29 cellular contexts compared by ENCODE assay signal in the genomic region with DNA sequence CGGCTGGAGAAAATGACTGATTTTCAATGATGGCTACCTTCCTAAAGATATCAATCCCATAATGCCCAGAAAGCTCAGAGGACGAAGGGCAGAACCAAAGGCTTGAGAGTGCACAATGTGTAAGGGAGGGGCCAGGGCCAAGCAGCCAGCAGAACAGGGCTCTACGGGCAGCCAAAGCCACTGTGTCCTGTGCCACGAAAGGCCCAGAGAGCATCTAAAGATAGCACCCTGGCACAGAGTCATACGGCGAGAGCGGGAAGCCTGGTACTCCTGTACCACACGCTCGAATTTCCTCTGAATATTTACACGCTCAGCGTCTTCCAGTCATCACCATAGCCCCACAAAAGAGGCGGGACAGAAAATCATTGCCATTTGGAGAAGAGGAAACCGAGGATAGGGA. TPM values are rescaled to one million over a fixed set of nuclear protein-coding genes. Genes with fewer than 3 reads are reported as not detected.
"Had no signal": no experiment of that assay in that cellular context is flagged by ENCODE, and none has a peak within 500 bp of the region (broad histone marks: within the 10 kb centered on the region; RNA-seq: fewer than 3 reads in every experiment).

No MANE protein-coding gene starts in this region.

- H3K4me1 ChIP-seq: parathyroid adenoma, right lobe of liver, vagina had no signal

- ATAC-seq: activated CD4-positive, alpha-beta T cell treated with anti-CD3 and anti-CD28 coated beads for 36 hours; activated CD8-positive, alpha-beta memory T cell treated with anti-CD3 and anti-CD28 coated beads, Interleukin-2, amount 10 ng/mL, durations not matched to agents 7 days and 5 days; activated CD8-positive, alpha-beta T cell treated with anti-CD3 and anti-CD28 coated beads, Interleukin-2, amount 10 ng/mL, durations not matched to agents 7 days and 5 days; activated T-cell treated with anti-CD3 and anti-CD28 coated beads, Interleukin-2, amount 50 U/mL, for 72 hours; esophagus mucosa; left lung; mucosa of descending colon; natural killer cell treated with Interleukin-12 subunit alpha and Interleukin-12 subunit beta and Interleukin-15 and Interleukin-18, amount 100 ng/mL, for 72 hours; right lobe of liver; stimulated activated effector memory CD8-positive, alpha-beta T cell treated with anti-CD3 and anti-CD28 coated beads, Interleukin-12 subunit alpha, Interleukin-12 subunit beta, amount 100 ng/mL, for 72 hours had no signal

- H3K9me3 ChIP-seq: neutrophil, vagina had no signal

- H3K36me3 ChIP-seq: left lung, neutrophil, right lobe of liver, thoracic aorta, vagina had no signal

- H3K4me3 ChIP-seq: left lung, mucosa of descending colon, right lobe of liver, skin epidermis, thoracic aorta, vagina had no signal

- H3K27me3 ChIP-seq: right lobe of liver, vagina had no signal

- DNase-seq: activated CD4-positive, alpha-beta T cell treated with anti-CD3 and anti-CD28 coated beads for 36 hours; activated CD4-positive, CD25-positive, alpha-beta regulatory T cell; activated CD8-positive, alpha-beta memory T cell treated with anti-CD3 and anti-CD28 coated beads, Interleukin-2, amount 10 ng/mL, durations not matched to agents 7 days and 5 days; activated CD8-positive, alpha-beta T cell treated with anti-CD3 and anti-CD28 coated beads, Interleukin-2, amount 10 ng/mL, durations not matched to agents 7 days and 5 days; activated naive CD4-positive, alpha-beta T cell; activated T-cell treated with anti-CD3 and anti-CD28 coated beads, Interleukin-2, amount 50 U/mL, for 72 hours; anterior cingulate cortex; endodermal cell; foreskin melanocyte; kidney glomerular epithelial cell; left lung; mucosa of descending colon; right lobe of liver; stimulated activated CD4-positive, alpha-beta T cell treated with anti-CD3 and anti-CD28 coated beads, Interleukin-12 subunit alpha, Interleukin-12 subunit beta, amount 100 ng/mL, for 4 hours; stimulated activated CD4-positive, alpha-beta T cell treated with anti-CD3 and anti-CD28 coated beads, Interleukin-4, amount 100 ng/mL, for 24 hours; T-helper 1 cell had no signal

- H3K27ac ChIP-seq: left lung, neutrophil, parathyroid adenoma, right lobe of liver, skin epidermis, thoracic aorta, vagina had no signal

RNA-seq across cellular contexts. Expression of gene PRMT8, which starts 39.5 kb away (rescaled TPM):
- total RNA-seq: activated CD4-positive, alpha-beta T cell treated with anti-CD3 and anti-CD28 coated beads for 36 hours; activated CD8-positive, alpha-beta memory T cell treated with anti-CD3 and anti-CD28 coated beads, Interleukin-2, amount 10 ng/mL, durations not matched to agents 7 days and 5 days; activated CD8-positive, alpha-beta T cell treated with anti-CD3 and anti-CD28 coated beads, Interleukin-2, amount 10 ng/mL, durations not matched to agents 7 days and 5 days; activated T-cell treated with anti-CD3 and anti-CD28 coated beads, Interleukin-2, amount 50 U/mL, for 72 hours; chondrocyte; esophagus mucosa; lung microvascular endothelial cell; mesenteric fat pad; myocyte; natural killer cell treated with Interleukin-12 subunit alpha and Interleukin-12 subunit beta and Interleukin-15 and Interleukin-18, amount 100 ng/mL, for 72 hours; right lobe of liver; subcutaneous adipose tissue; thoracic aorta; vagina had no signal
